Comparison of ENCODE assay signal across 18 cellular contexts in genomic region chr14:74917646-74918081, GRCh38. TPM values are rescaled to one million over a fixed set of nuclear protein-coding genes. Genes with fewer than 3 reads are reported as not detected.
DNase-seq lines count a peak whose midpoint lies in the region; ATAC-seq, FAIRE-seq and TF ChIP-seq lines count a peak whose summit lies in the region.
"Had no signal": no experiment of that assay in that cellular context is flagged by ENCODE, and none has a peak within 500 bp of the region (broad histone marks: within the 10 kb centered on the region; RNA-seq: fewer than 3 reads in every experiment).

No MANE protein-coding gene starts in this region.

- POLR2A ChIA-PET in T-cell (lab: Charles Lee), result no interaction called here

- WGBS in lower leg skin, 2 donors, result 18 to 23% methylated on average over 13 of the region's 13 CpGs
- 49 to 68% (median 58%) methylated on average over 13 of the region's 13 CpGs for WGBS in spleen, 5 donors

- H3K27ac ChIP-seq in spleen, result peak overlapping the region in 5 of 8 donors; percentile 13 to 45 (median 30)

- H3K4me3 ChIP-seq in lower leg skin (ENCODE audit: low read depth, poor library complexity, severe bottlenecking) (no peak overlapping the region), spleen (no peak overlapping the region)

- ATAC-seq in esophagus mucosa, result peak; percentile 61
- ATAC-seq in T-cell (replicated peaks in 1 of 4), result no peak
- ATAC-seq in GM19452 (IDR thresholded peaks at IDR 0.05; ENCODE audit: unreplicated experiment), result no peak
- ATAC-seq: left colon had no signal

- H3K27ac Mint-ChIP-seq in endothelial cell (ENCODE audit: unreplicated experiment) (no peak overlapping the region), T-cell (no peak overlapping the region)
- H3K27ac Mint-ChIP-seq: activated naive CD4-positive, alpha-beta T cell treated with anti-CD3 and anti-CD28 coated beads, Interleukin-2, amount 50 U/mL, for 24 hours had no signal

- H3K27me3 ChIP-seq in spleen (replicated peaks in 1 of 7), result peaks cover 0 to 4% (median 0%) of the 10 kb centered on the region in 7 donors
- H3K27me3 ChIP-seq: BE2C had no signal

- H3K4me1 Mint-ChIP-seq in endothelial cell (ENCODE audit: unreplicated experiment), result peaks cover 2% of the 10 kb centered on the region
- H3K4me1 Mint-ChIP-seq in T-cell, result peaks cover 6 to 12% (median 7%) of the 10 kb centered on the region in 3 donors

- no peak for TF ChIP-seq CTCF in lower leg skin (IDR thresholded peaks at IDR 0.05)
- no peak for TF ChIP-seq CTCF in spleen (IDR thresholded peaks at IDR 0.05 in 8 of 11, conservative IDR thresholded peaks at IDR 0.05 in 3 of 11)
- no peak for TF ChIP-seq CTCF in endothelial cell (IDR thresholded peaks at IDR 0.05; ENCODE audit: unreplicated experiment)

- no peaks in the 10 kb centered on the region for H3K9me3 ChIP-seq in spleen
- H3K9me3 ChIP-seq: BE2C had no signal

- H3K27me3 Mint-ChIP-seq in endothelial cell (ENCODE audit: unreplicated experiment), result peaks cover 9% of the 10 kb centered on the region
- H3K27me3 Mint-ChIP-seq in T-cell, result no peaks in the 10 kb centered on the region
- H3K27me3 Mint-ChIP-seq: activated naive CD4-positive, alpha-beta T cell treated with anti-CD3 and anti-CD28 coated beads, Interleukin-2, amount 50 U/mL, for 24 hours had no signal

- TF ChIP-seq POLR2A in lower leg skin (IDR thresholded peaks at IDR 0.05) (no peak), spleen (IDR thresholded peaks at IDR 0.05) (no peak), GM12891 (IDR thresholded peaks at IDR 0.05; ENCODE audit: low read depth, low read length) (no peak)

- H3K9me3 Mint-ChIP-seq in endothelial cell (ENCODE audit: unreplicated experiment) (no peaks in the 10 kb centered on the region), T-cell (no peaks in the 10 kb centered on the region)
- H3K9me3 Mint-ChIP-seq: activated naive CD4-positive, alpha-beta T cell treated with anti-CD3 and anti-CD28 coated beads, Interleukin-2, amount 50 U/mL, for 24 hours had no signal

- peak; percentile 89 for TF ChIP-seq EP300 in Ishikawa (IDR thresholded peaks at IDR 0.05; ENCODE audit: borderline replicate concordance)

- DNase-seq in lower leg skin (ENCODE audit: low spot score in 2 of 2) (peak; percentile 65 to 94), spleen (no peak), endothelial cell (ENCODE audit: low spot score) (no peak), GM12891 (ENCODE audit: insufficient read length, low spot score) (no peak), T-cell (no peak)
- DNase-seq: activated CD8-positive, alpha-beta memory T cell treated with anti-CD3 and anti-CD28 coated beads for 24 hours; BE2C; left colon; NCI-H2029; NCI-H526 treated with DMSO at 0.1 percent for 48 hours; occipital lobe had no signal

- TF ChIP-seq RAD21 in Ishikawa (IDR thresholded peaks at IDR 0.05; ENCODE audit: low read depth), result 0 out of 2 replicates have a peak, but pooled peaks have one; percentile 12

- CTCF ChIA-PET in T-cell (lab: Charles Lee), result interaction anchor here in 1 of 2 donors (1.8 kb wide), 1 partner anchor 57 kb away, joined by 4 read pairs; no protein-coding TSS in a partner anchor

- no peaks in the 10 kb centered on the region for H3K36me3 ChIP-seq in spleen

- intact Hi-C loops in lower leg skin (cut with DNase I; ENCODE audit: low total_unique reads) (loop anchor here (10.0 kb wide), 1 partner anchor 167 kb away; no protein-coding TSS in a partner anchor), spleen (cut with DNase I; ENCODE audit: low total_unique reads) (no loop called here)

- no peak overlapping the region for H3K4me3 Mint-ChIP-seq in endothelial cell (ENCODE audit: unreplicated experiment)
- H3K4me3 Mint-ChIP-seq in T-cell, result no peak overlapping the region
- H3K4me3 Mint-ChIP-seq: activated naive CD4-positive, alpha-beta T cell treated with anti-CD3 and anti-CD28 coated beads, Interleukin-2, amount 50 U/mL, for 24 hours had no signal

- H3K4me1 ChIP-seq in spleen, result peaks cover 0 to 31% (median 17%) of the 10 kb centered on the region in 6 donors
- H3K4me1 ChIP-seq: BE2C had no signal

- peaks cover 4% of the 10 kb centered on the region for H3K36me3 Mint-ChIP-seq in endothelial cell (ENCODE audit: low read depth, unreplicated experiment)
- H3K36me3 Mint-ChIP-seq in T-cell, result no peaks in the 10 kb centered on the region

- no peak for FAIRE-seq in GM12891 (lab: Jason Lieb, UNC)
- FAIRE-seq: H1, TTC549 had no signal

TF ChIP-seq in Ishikawa, 13 proteins besides CTCF, POLR2A, EP300 and RAD21 (continues in another document):
- no peak for TF ChIP-seq REST (IDR thresholded peaks at IDR 0.05; ENCODE audit: low read depth)

TF ChIP-seq in GM12891, 5 proteins besides CTCF, POLR2A, EP300 and RAD21:
- TF ChIP-seq POLR2AphosphoS5 (IDR thresholded peaks at IDR 0.05; ENCODE audit: low read depth, low read length), result no peak
- TF ChIP-seq POU2F2 (IDR thresholded peaks at IDR 0.05; ENCODE audit: low read depth, low read length), result no peak
- no peak for TF ChIP-seq TAF1 (IDR thresholded peaks at IDR 0.05; ENCODE audit: low read depth, low read length)
- TF ChIP-seq PAX5 (IDR thresholded peaks at IDR 0.05; ENCODE audit: insufficient read depth, low read length, severe bottlenecking), result no peak

RNA-seq across cellular contexts. Expression of gene RPS6KL1, which starts 5.4 kb away (rescaled TPM):
- total RNA-seq in esophagus mucosa (1.7 TPM), lower leg skin (1 to 10 TPM in 2 of 4 donors, under 1 TPM in 2; 0.38 to 3.7 (median 2.1) TPM), spleen (10 to 100 TPM in 1 of 7 donors, 1 to 10 TPM in 6; 1.7 to 15.7 (median 5.7) TPM), endothelial cell (ENCODE audit: unreplicated experiment) (2.3 TPM), T-cell (10 to 100 TPM in 1 of 5 donors, 1 to 10 TPM in 4; 3.2 to 15.3 (median 6.2) TPM)
- polyA plus RNA-seq in spleen, result 1 to 10 TPM; 3.3 to 4.6 (median 4.6) TPM
- polyA plus RNA-seq in GM12891 (2012; ENCODE audit: low read depth, missing spikeins), result 1.0 TPM

RNA-seq across cellular contexts. Expression of gene DLST, which starts 35.9 kb away (rescaled TPM):
- total RNA-seq in esophagus mucosa (75.7 TPM), lower leg skin (100 to 1,000 TPM in 1 of 4 donors, 10 to 100 TPM in 3; 65.0 to 126 (median 73.8) TPM), spleen (10 to 100 TPM; 70.9 to 80.0 (median 78.6) TPM), endothelial cell (ENCODE audit: unreplicated experiment) (125 TPM), T-cell (100 to 1,000 TPM in 3 of 5 donors, 10 to 100 TPM in 2; 88.3 to 128 (median 102) TPM)
- 10 to 100 TPM; 33.1 to 48.5 (median 33.4) TPM for polyA plus RNA-seq in spleen
- 56.9 TPM for polyA plus RNA-seq in GM12891 (2012; ENCODE audit: low read depth, missing spikeins)

RNA-seq across cellular contexts. Expression of gene PGF, which starts 37.7 kb away (rescaled TPM):
- total RNA-seq in esophagus mucosa, result 4.1 TPM
- total RNA-seq in lower leg skin, result 10 to 100 TPM in 3 of 4 donors, 1 to 10 TPM in 1; 9.8 to 22.3 (median 14.0) TPM
- total RNA-seq in spleen, result 1 to 10 TPM; 2.2 to 7.7 (median 2.7) TPM
- polyA plus RNA-seq in spleen, result 1 to 10 TPM in 2 of 3 donors, under 1 TPM in 1; 0.87 to 6.2 (median 2.7) TPM
- 6.5 TPM for total RNA-seq in endothelial cell (ENCODE audit: unreplicated experiment)
- 3.9 TPM for polyA plus RNA-seq in GM12891 (2012; ENCODE audit: low read depth, missing spikeins)
- total RNA-seq in T-cell, result under 1 TPM in 2 of 5 donors, not detected in 3; 0.09 to 0.29 TPM

RNA-seq across cellular contexts. Expression of gene PROX2, which starts 41.7 kb away (rescaled TPM):
- total RNA-seq in esophagus mucosa, result not detected
- under 1 TPM in 2 of 4 donors, not detected in 2; 0.10 to 0.42 TPM for total RNA-seq in lower leg skin
- under 1 TPM in 2 of 7 donors, not detected in 5; 0.41 to 0.43 TPM for total RNA-seq in spleen
- polyA plus RNA-seq in spleen, result under 1 TPM in 2 of 3 donors, not detected in 1; 0.06 to 0.09 TPM
- total RNA-seq in endothelial cell (ENCODE audit: unreplicated experiment), result 0.08 TPM
- 0.23 TPM for polyA plus RNA-seq in GM12891 (2012; ENCODE audit: low read depth, missing spikeins)
- total RNA-seq in T-cell, result under 1 TPM in 2 of 5 donors, not detected in 3; 0.10 to 0.12 TPM
- total RNA-seq: H1, left colon, LHCN-M2, occipital lobe had no signal

Comparison
In these comparisons a context has a peak if more than half of its experiments do, and no peak if none do; other contexts are left out.
1. DNase-seq: peak in lower leg skin (2 of 2); none in spleen (single experiment), endothelial cell (single experiment), GM12891 (single experiment) and T-cell (0 of 34).